ENCODE assay signal across 35 cellular contexts in the genomic region with DNA sequence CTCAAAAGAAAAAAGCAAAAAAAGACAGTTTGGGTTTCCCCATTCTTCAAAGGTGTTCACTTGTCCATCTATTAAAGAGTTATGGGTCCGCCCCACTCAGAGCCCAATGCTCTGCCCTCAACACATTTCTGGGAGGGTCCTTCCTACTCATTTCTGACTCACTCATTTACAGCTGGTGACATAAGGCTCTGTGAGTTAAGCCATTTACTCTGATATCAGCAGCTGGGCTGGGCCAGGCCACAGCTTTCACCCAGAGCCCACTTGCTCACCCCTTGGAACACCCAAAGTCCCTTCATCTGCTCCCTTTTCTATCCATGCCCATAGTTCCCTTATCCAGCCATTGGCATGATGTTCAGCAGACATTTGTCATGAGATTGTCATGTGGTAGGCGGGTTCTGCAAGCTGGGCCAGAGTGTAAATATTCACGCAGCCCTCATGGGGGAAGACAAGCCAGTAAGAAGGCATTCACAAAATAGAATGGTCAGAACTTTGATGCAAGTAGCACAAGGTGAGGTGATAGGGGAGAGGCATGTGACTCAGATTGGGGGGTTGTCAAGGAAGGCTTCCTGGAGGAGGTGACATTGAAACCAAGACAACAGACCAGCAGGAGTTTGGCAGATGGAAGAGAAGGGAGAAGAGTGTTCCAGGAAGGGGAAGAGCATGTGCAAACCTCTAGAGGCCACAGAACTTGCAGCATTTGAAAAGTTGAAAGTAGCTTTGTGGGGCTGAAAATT. TPM values are rescaled to one million over a fixed set of nuclear protein-coding genes. Genes with fewer than 3 reads are reported as not detected.
"Had no signal": no experiment of that assay in that cellular context is flagged by ENCODE, and none has a peak within 500 bp of the region (broad histone marks: within the 10 kb centered on the region; RNA-seq: fewer than 3 reads in every experiment).

No MANE protein-coding gene starts in this region.

- H3K4me3 ChIP-seq: coronary artery, dorsolateral prefrontal cortex, heart left ventricle, left lung, lung, neural progenitor cell, right atrium auricular region, spleen, testis, transverse colon had no signal

- H3K27ac ChIP-seq: brain microvascular endothelial cell, coronary artery, dorsolateral prefrontal cortex, heart left ventricle, left lung, neural progenitor cell, right atrium auricular region, spleen, testis, transverse colon had no signal

- H3K9ac ChIP-seq: neural progenitor cell had no signal

- H3K4me3 Mint-ChIP-seq: activated CD4-positive, alpha-beta memory T cell treated with anti-CD3 and anti-CD28 coated beads for 36 hours; activated CD4-positive, alpha-beta T cell treated with anti-CD3 and anti-CD28 coated beads, Interleukin-2, amount 10 ng/mL, durations not matched to agents 24 days and 14 days; activated naive CD4-positive, alpha-beta T cell treated with anti-CD3 and anti-CD28 coated beads, Interleukin-2, amount 10 ng/mL, durations not matched to agents 7 days and 5 days; activated naive CD8-positive, alpha-beta T cell treated with anti-CD3 and anti-CD28 coated beads, Interleukin-2, amount 10 ng/mL, durations not matched to agents 7 days and 5 days; activated T-helper 1 cell treated with anti-CD3 and anti-CD28 coated beads, Interleukin-12 subunit alpha, Interleukin-12 subunit beta, Interleukin-2, Interleukin-4 antibody, amounts not matched to agents 30 ng/mL and 10 ng/mL and 1 ng/mL, durations not matched to agents 14 hours and 24 hours and 36 hours; effector memory CD8-positive, alpha-beta T cell; natural killer cell; neural progenitor cell had no signal

- H3K27me3 ChIP-seq: testis had no signal

- H3K9me3 ChIP-seq: heart left ventricle, left lung, right atrium auricular region, testis, transverse colon had no signal

- H3K4me2 ChIP-seq: neural progenitor cell had no signal

- DNase-seq: activated CD4-positive, alpha-beta memory T cell treated with anti-CD3 and anti-CD28 coated beads for 36 hours; activated CD4-positive, alpha-beta T cell treated with anti-CD3 and anti-CD28 coated beads, Interleukin-2, amount 10 ng/mL, durations not matched to agents 24 days and 14 days; activated CD4-positive, CD25-positive, alpha-beta regulatory T cell treated with anti-CD3 and anti-CD28 coated beads, Interleukin-2, amount 50 U/mL, for 72 hours; activated CD8-positive, alpha-beta memory T cell treated with anti-CD3 and anti-CD28 coated beads, Interleukin-2, amount 50 U/mL, for 4 hours; activated gamma-delta T cell; activated naive CD4-positive, alpha-beta T cell treated with anti-CD3 and anti-CD28 coated beads, Interleukin-2, amount 10 ng/mL, durations not matched to agents 7 days and 5 days; activated naive CD8-positive, alpha-beta T cell treated with anti-CD3 and anti-CD28 coated beads, Interleukin-2, amount 10 ng/mL, durations not matched to agents 7 days and 5 days; activated T-cell treated with anti-CD3 and anti-CD28 coated beads, Interleukin-2, amount 50 U/mL, for 1 hour; brain microvascular endothelial cell; dorsolateral prefrontal cortex; effector memory CD8-positive, alpha-beta T cell; foreskin fibroblast; heart left ventricle; left lung; mesendoderm; natural killer cell; occipital lobe; spleen; stimulated activated naive CD8-positive, alpha-beta T cell treated with anti-CD3 and anti-CD28 coated beads, Interleukin-15, Interleukin-2, amounts not matched to agents 100 U/mL and 50 U/mL, for 24 hours; testis; transverse colon had no signal

- H3K27ac Mint-ChIP-seq: activated CD4-positive, alpha-beta memory T cell treated with anti-CD3 and anti-CD28 coated beads for 36 hours; activated CD4-positive, alpha-beta T cell treated with anti-CD3 and anti-CD28 coated beads, Interleukin-2, amount 10 ng/mL, durations not matched to agents 24 days and 14 days; activated naive CD4-positive, alpha-beta T cell treated with anti-CD3 and anti-CD28 coated beads, Interleukin-2, amount 10 ng/mL, durations not matched to agents 7 days and 5 days; activated naive CD8-positive, alpha-beta T cell treated with anti-CD3 and anti-CD28 coated beads, Interleukin-2, amount 10 ng/mL, durations not matched to agents 7 days and 5 days; activated T-helper 1 cell treated with anti-CD3 and anti-CD28 coated beads, Interleukin-12 subunit alpha, Interleukin-12 subunit beta, Interleukin-2, Interleukin-4 antibody, amounts not matched to agents 30 ng/mL and 10 ng/mL and 1 ng/mL, durations not matched to agents 14 hours and 24 hours and 36 hours; effector memory CD8-positive, alpha-beta T cell; natural killer cell; neural progenitor cell had no signal

- H3K36me3 ChIP-seq: brain microvascular endothelial cell, heart left ventricle, left lung, neural progenitor cell, right atrium auricular region, spleen, transverse colon had no signal

- ATAC-seq: effector memory CD8-positive, alpha-beta T cell; esophagus mucosa; heart left ventricle; left lung; natural killer cell; stimulated activated naive CD8-positive, alpha-beta T cell treated with anti-CD3 and anti-CD28 coated beads, Interleukin-15, Interleukin-2, amounts not matched to agents 100 U/mL and 50 U/mL, for 24 hours had no signal

- H2AFZ ChIP-seq: neural progenitor cell had no signal

- FAIRE-seq: astrocyte, TTC549 had no signal

- H3K36me3 Mint-ChIP-seq: activated CD4-positive, alpha-beta memory T cell treated with anti-CD3 and anti-CD28 coated beads for 36 hours; activated naive CD4-positive, alpha-beta T cell treated with anti-CD3 and anti-CD28 coated beads, Interleukin-2, amount 10 ng/mL, durations not matched to agents 7 days and 5 days; activated naive CD8-positive, alpha-beta T cell treated with anti-CD3 and anti-CD28 coated beads, Interleukin-2, amount 10 ng/mL, durations not matched to agents 7 days and 5 days; natural killer cell had no signal

RNA-seq across cellular contexts. Expression of a gene that starts 5.9 kb away (rescaled TPM):
- total RNA-seq: esophagus mucosa, right atrium auricular region had no signal

RNA-seq across cellular contexts. Expression of a gene that starts 9.8 kb away (rescaled TPM):
- total RNA-seq: activated CD4-positive, alpha-beta memory T cell treated with anti-CD3 and anti-CD28 coated beads for 36 hours; activated CD4-positive, alpha-beta T cell treated with anti-CD3 and anti-CD28 coated beads, Interleukin-2, amount 10 ng/mL, durations not matched to agents 24 days and 14 days; activated CD8-positive, alpha-beta memory T cell treated with anti-CD3 and anti-CD28 coated beads for 36 hours; activated naive CD8-positive, alpha-beta T cell treated with anti-CD3 and anti-CD28 coated beads, Interleukin-2, amount 10 ng/mL, durations not matched to agents 7 days and 5 days; activated T-helper 1 cell treated with anti-CD3 and anti-CD28 coated beads, Interleukin-12 subunit alpha, Interleukin-12 subunit beta, Interleukin-2, Interleukin-4 antibody, amounts not matched to agents 30 ng/mL and 10 ng/mL and 1 ng/mL, durations not matched to agents 14 hours and 24 hours and 36 hours; astrocyte; cardiac septum; esophagus mucosa; heart left ventricle; left lung; lung; natural killer cell; pulmonary artery endothelial cell; right atrium auricular region; spleen; transverse colon; urinary bladder had no signal
- polyA plus RNA-seq: heart left ventricle, lung, spleen had no signal

RNA-seq across cellular contexts. Expression of a gene that starts 42.3 kb away (rescaled TPM):
- total RNA-seq: cerebellum, mononuclear cell, right atrium auricular region, urinary bladder had no signal
- polyA plus RNA-seq: urinary bladder had no signal
